ENCODE assay signal across 1 cellular context in genomic region chr19:41871573-41872383, GRCh38.
A peak's percentile ranks its signal among the peaks of the same experiment; 100 is the strongest.
TF ChIP-seq lines count a peak whose summit lies in the region.

No MANE protein-coding gene starts in this region.

TF ChIP-seq in SK-N-SH treated with all-trans-retinoic acid at 6 μM for 48 hours, 23 proteins besides CTCF, POLR2A, EP300 and RAD21 (continued from another document):
- peak; percentile 17 for TF ChIP-seq PATZ1 (CRISPR knock-in tag; IDR thresholded peaks at IDR 0.05; ENCODE audit: borderline replicate concordance)
- no peak for TF ChIP-seq CSDC2 (CRISPR knock-in tag; IDR thresholded peaks at IDR 0.05)
- no peak; the same call in 1 of the 2 replicates for TF ChIP-seq TCF4 (CRISPR knock-in tag; IDR thresholded peaks at IDR 0.05; ENCODE audit: borderline replicate concordance)
- TF ChIP-seq ZNF70 (CRISPR knock-in tag; IDR thresholded peaks at IDR 0.05), result no peak
- TF ChIP-seq GLIS3 (CRISPR knock-in tag; IDR thresholded peaks at IDR 0.05), result peak; percentile 48; the same call in 1 of the 2 replicates
- TF ChIP-seq CSRNP3 (CRISPR knock-in tag; IDR thresholded peaks at IDR 0.05), result peak; percentile 80; the same call in 1 of the 2 replicates
- peak; percentile 13; the same call in 1 of the 2 replicates for TF ChIP-seq ESRRG (CRISPR knock-in tag; IDR thresholded peaks at IDR 0.05)
- TF ChIP-seq ZFP3 (CRISPR knock-in tag; IDR thresholded peaks at IDR 0.05), result no peak
- TF ChIP-seq SNAI2 (CRISPR knock-in tag; IDR thresholded peaks at IDR 0.05), result no peak
TF ChIP-seq in SK-N-SH treated with all-trans-retinoic acid at 6 μM for 48 hours: peak in this region for 5.
